In genomic region chr12:48197967-48198618, GRCh38 we compare ENCODE assay signal across 8 cellular contexts. TPM values are rescaled to one million over a fixed set of nuclear protein-coding genes. Genes with fewer than 3 reads are reported as not detected.
DNase-seq lines count a peak whose midpoint lies in the region; ATAC-seq and TF ChIP-seq lines count a peak whose summit lies in the region.

No MANE protein-coding gene starts in this region.

- peaks cover 20% of the 10 kb centered on the region for H3K4me1 ChIP-seq in CD8-positive, alpha-beta T cell (ENCODE audit: insufficient read depth, low read length)
- peaks cover 0 to 5% (median 1%) of the 10 kb centered on the region in 4 donors for H3K4me1 ChIP-seq in Peyer's patch

- H3K9me3 ChIP-seq in CD8-positive, alpha-beta T cell (ENCODE audit: low read length) = peaks cover 4% of the 10 kb centered on the region
- no peaks in the 10 kb centered on the region for H3K9me3 ChIP-seq in Peyer's patch

- peaks cover 19% of the 10 kb centered on the region for H3K9me3 Mint-ChIP-seq in CD8-positive, alpha-beta T cell
- peaks cover 13% of the 10 kb centered on the region for H3K9me3 Mint-ChIP-seq in activated T-helper 17 cell treated with anti-CD3 and anti-CD28 coated beads, Interleukin-2, amount 50 U/mL, for 72 hours
- H3K9me3 Mint-ChIP-seq in nephron = peaks cover 15% of the 10 kb centered on the region

- TF ChIP-seq POLR2A in Peyer's patch (IDR thresholded peaks at IDR 0.05) = peak; percentile 96 to 99

- peak overlapping the region; percentile 88 for H3K4me3 Mint-ChIP-seq in CD8-positive, alpha-beta T cell
- H3K4me3 Mint-ChIP-seq in activated T-helper 17 cell treated with anti-CD3 and anti-CD28 coated beads, Interleukin-2, amount 50 U/mL, for 72 hours = peak overlapping the region; percentile 81
- peak overlapping the region; percentile 77 to 89 (median 86) for H3K4me3 Mint-ChIP-seq in nephron

- H3K36me3 ChIP-seq in CD8-positive, alpha-beta T cell (ENCODE audit: insufficient read depth, low read length) = no peaks in the 10 kb centered on the region
- no peaks in the 10 kb centered on the region for H3K36me3 ChIP-seq in Peyer's patch

- H3K36me3 Mint-ChIP-seq in CD8-positive, alpha-beta T cell = peaks cover 37% of the 10 kb centered on the region
- H3K36me3 Mint-ChIP-seq in activated T-helper 17 cell treated with anti-CD3 and anti-CD28 coated beads, Interleukin-2, amount 50 U/mL, for 72 hours (ENCODE audit: low read depth) = no peaks in the 10 kb centered on the region
- H3K36me3 Mint-ChIP-seq in nephron (ENCODE audit: low read depth) = peaks cover 17% of the 10 kb centered on the region

- peaks cover 51% of the 10 kb centered on the region for H3K4me1 Mint-ChIP-seq in CD8-positive, alpha-beta T cell (ENCODE audit: low read depth)
- peaks cover 21% of the 10 kb centered on the region for H3K4me1 Mint-ChIP-seq in activated T-helper 17 cell treated with anti-CD3 and anti-CD28 coated beads, Interleukin-2, amount 50 U/mL, for 72 hours
- peaks cover 42% of the 10 kb centered on the region for H3K4me1 Mint-ChIP-seq in nephron

- CTCF ChIA-PET in CD8-positive, alpha-beta T cell (lab: Charles Lee) = interaction anchor here (0.6 to 8.4 kb wide), 13 partner anchors 9 to 420 kb away, joined by 3 to 95 read pairs (median 4); partner anchors contain the start of genes CCDC184 and SENP1

- H3K27me3 ChIP-seq in CD8-positive, alpha-beta T cell (ENCODE audit: insufficient read depth, low read length) = no peaks in the 10 kb centered on the region
- H3K27me3 ChIP-seq in Peyer's patch = no peaks in the 10 kb centered on the region

- peak overlapping the region; percentile 97 for H3K27ac ChIP-seq in CD8-positive, alpha-beta T cell (ENCODE audit: low read depth, low read length)
- H3K27ac ChIP-seq in Peyer's patch = peak overlapping the region; percentile 92 to 99 (median 98)

- POLR2A ChIA-PET in CD8-positive, alpha-beta T cell (lab: Charles Lee) = interaction anchor here (0.7 to 3.8 kb wide), 14 partner anchors 11 to 991 kb away, joined by 3 to 24 read pairs (median 4); partner anchors contain the start of genes ASB8, CCDC184, RPAP3 and SENP1

- H3K27me3 Mint-ChIP-seq in CD8-positive, alpha-beta T cell (ENCODE audit: low read depth) = peaks cover 4% of the 10 kb centered on the region
- no peaks in the 10 kb centered on the region for H3K27me3 Mint-ChIP-seq in activated T-helper 17 cell treated with anti-CD3 and anti-CD28 coated beads, Interleukin-2, amount 50 U/mL, for 72 hours
- no peaks in the 10 kb centered on the region for H3K27me3 Mint-ChIP-seq in nephron (ENCODE audit: low read depth)

- peak; percentile 88 for ATAC-seq in CD8-positive, alpha-beta T cell
- ATAC-seq in GM19452 (IDR thresholded peaks at IDR 0.05; ENCODE audit: unreplicated experiment) = peak; percentile 100
- ATAC-seq in HG03575 (IDR thresholded peaks at IDR 0.05; ENCODE audit: extremely low read depth, insufficient number of reproducible peaks, low FRiP score, unreplicated experiment) = peak; percentile 94
- ATAC-seq in activated T-helper 17 cell treated with anti-CD3 and anti-CD28 coated beads, Interleukin-2, amount 50 U/mL, for 72 hours (replicated peaks) = peak; percentile 99

- peak overlapping the region; percentile 93 for H3K27ac Mint-ChIP-seq in CD8-positive, alpha-beta T cell
- peak overlapping the region; percentile 98 for H3K27ac Mint-ChIP-seq in activated T-helper 17 cell treated with anti-CD3 and anti-CD28 coated beads, Interleukin-2, amount 50 U/mL, for 72 hours
- peak overlapping the region; percentile 80 to 89 (median 88) for H3K27ac Mint-ChIP-seq in nephron

- peak overlapping the region; percentile 71 for H3K4me3 ChIP-seq in CD8-positive, alpha-beta T cell (ENCODE audit: low read depth, low read length)
- H3K4me3 ChIP-seq in Peyer's patch (peak overlapping the region; percentile 61 to 91 (median 70)), fibroblast of pulmonary artery (replicated peaks; ENCODE audit: low read depth, low read length) (peak overlapping the region; percentile 72)

- peak; percentile 75 to 91 (median 85) for DNase-seq in CD8-positive, alpha-beta T cell
- peak; percentile 96 to 99 (median 97) for DNase-seq in Peyer's patch
- DNase-seq in fibroblast of pulmonary artery (ENCODE audit: low read depth) = peak; percentile 95
- peak; percentile 89 for DNase-seq in stimulated activated naive CD4-positive, alpha-beta T cell treated with Interleukin-2 at 50 U/mL for 16 hours (lab: John Stamatoyannopoulos, UW)

- intact Hi-C loops in CD8-positive, alpha-beta T cell (cut with DNase I, micrococcal nuclease) = loop anchor here (1.0 to 10.0 kb wide), 9 partner anchors 15 to 519 kb away; partner anchors contain the start of genes ASB8 (in 2 of the 2), ZNF641 (in 2 of the 2), CCDC184 (in 1 of the 2) and CCNT1 (in 1 of the 2)

- no peak for TF ChIP-seq CTCF in CD8-positive, alpha-beta T cell (IDR thresholded peaks at IDR 0.05)
- TF ChIP-seq CTCF in Peyer's patch (IDR thresholded peaks at IDR 0.05) (peak in 1 of 6 experiments; percentile 0), fibroblast of pulmonary artery (IDR thresholded peaks at IDR 0.05; ENCODE audit: low read length, missing control alignments) (no peak), nephron (IDR thresholded peaks at IDR 0.05; ENCODE audit: unreplicated experiment in 3 of 3) (no peak)

RNA-seq across cellular contexts. Expression of gene OR10AD1, which starts 5.0 kb away (rescaled TPM):
- not detected for total RNA-seq in CD8-positive, alpha-beta T cell
- not detected for total RNA-seq in Peyer's patch
- not detected for total RNA-seq in activated T-helper 17 cell treated with anti-CD3 and anti-CD28 coated beads, Interleukin-2, amount 50 U/mL, for 72 hours

RNA-seq across cellular contexts. Expression of gene CCDC184, which starts 14.6 kb away (rescaled TPM):
- 1 to 10 TPM in 1 of 2 experiments, under 1 TPM in 1; 0.90 to 1.3 TPM for total RNA-seq in CD8-positive, alpha-beta T cell
- total RNA-seq in Peyer's patch = under 1 TPM in 1 of 4 donors, not detected in 3; 0.40 TPM
- under 1 TPM; 0.67 to 0.69 TPM for total RNA-seq in activated T-helper 17 cell treated with anti-CD3 and anti-CD28 coated beads, Interleukin-2, amount 50 U/mL, for 72 hours

RNA-seq across cellular contexts. Expression of gene ASB8, which starts 40.8 kb away (rescaled TPM):
- 10 to 100 TPM; 54.7 to 55.6 TPM for total RNA-seq in CD8-positive, alpha-beta T cell
- 10 to 100 TPM; 16.5 to 40.8 (median 33.7) TPM for total RNA-seq in Peyer's patch
- 10 to 100 TPM; 22.6 to 35.7 TPM for total RNA-seq in activated T-helper 17 cell treated with anti-CD3 and anti-CD28 coated beads, Interleukin-2, amount 50 U/mL, for 72 hours

Comparison
In these comparisons a context has a peak if more than half of its experiments do, and no peak if none do; other contexts are left out.
1. Peak in every context shown above with its lines: DNase-seq, ATAC-seq, H3K4me3 ChIP-seq and H3K27ac ChIP-seq.